ENCODE assay signal across 9 cellular contexts in the genomic region with DNA sequence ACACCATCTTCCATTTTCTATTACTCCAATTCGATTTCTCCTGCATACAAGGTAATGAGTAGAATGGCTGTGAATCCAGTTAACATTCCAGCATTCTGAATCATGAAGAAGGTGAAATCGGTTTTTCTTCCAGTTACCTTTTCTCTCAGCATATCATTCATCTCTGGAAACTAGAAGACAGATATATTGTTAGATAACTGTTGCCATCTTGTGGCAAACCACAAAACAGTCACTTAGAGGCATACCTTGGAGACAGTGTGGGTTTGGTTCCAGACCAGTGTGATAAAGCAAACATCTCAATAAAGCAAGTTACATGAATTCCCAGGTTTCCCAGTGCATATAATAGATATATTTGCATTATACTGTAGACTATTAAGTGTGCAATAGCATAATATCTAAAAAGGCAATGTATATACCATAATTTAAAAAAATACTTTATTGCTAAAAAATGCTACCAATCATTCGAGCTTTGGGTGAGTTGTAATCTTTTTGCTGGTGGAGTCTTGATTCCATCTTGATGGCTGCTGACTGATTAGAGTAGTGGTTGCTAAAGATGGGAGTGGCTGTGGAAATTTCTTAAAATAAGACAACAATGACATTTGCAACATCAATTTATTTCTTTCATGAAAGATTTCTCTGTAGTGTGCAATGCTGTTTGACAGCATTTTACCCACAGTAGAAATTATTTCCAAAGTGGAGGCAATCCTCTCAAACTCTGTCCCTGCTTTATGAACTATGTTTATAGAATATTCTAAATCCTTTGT.
DNase-seq lines count a peak whose midpoint lies in the region; ATAC-seq and TF ChIP-seq lines count a peak whose summit lies in the region.
"Had no signal": no experiment of that assay in that cellular context is flagged by ENCODE, and none has a peak within 500 bp of the region (broad histone marks: within the 10 kb centered on the region; RNA-seq: fewer than 3 reads in every experiment).

No MANE protein-coding gene starts in this region.

- H3K4me3 Mint-ChIP-seq in osteocyte (ENCODE audit: unreplicated experiment) = no peak overlapping the region
- H3K4me3 Mint-ChIP-seq: IgD-negative memory B cell had no signal

- DNase-seq in A673 (ENCODE audit: low spot score) = peak; percentile 56
- DNase-seq in GM04503 (ENCODE audit: low read depth) = peak; percentile 1
- peak; percentile 59 for DNase-seq in Jurkat, Clone E6-1 (ENCODE audit: low read depth, low spot score)
- DNase-seq in Peyer's patch = no peak
- DNase-seq in epithelial cell of esophagus (ENCODE audit: low read depth) = peak; percentile 79
- DNase-seq in osteocyte (ENCODE audit: extremely low spot score, unreplicated experiment) = no peak

- peaks cover 36% of the 10 kb centered on the region for H3K27me3 Mint-ChIP-seq in osteocyte (ENCODE audit: unreplicated experiment)
- H3K27me3 Mint-ChIP-seq: IgD-negative memory B cell had no signal

- H3K9me3 ChIP-seq in A673 (ENCODE audit: low read depth, low read length, poor library complexity, severe bottlenecking) = no peaks in the 10 kb centered on the region
- no peaks in the 10 kb centered on the region for H3K9me3 ChIP-seq in Peyer's patch

- peak; percentile 64 for TF ChIP-seq CTCF in A673 (conservative IDR thresholded peaks at IDR 0.05; ENCODE audit: low read depth, low read length)
- TF ChIP-seq CTCF in Peyer's patch (IDR thresholded peaks at IDR 0.05) = peak in 4 of 6 experiments; percentile 36 to 50 (median 44)
- TF ChIP-seq CTCF in epithelial cell of esophagus (IDR thresholded peaks at IDR 0.05; ENCODE audit: insufficient read depth, low read depth, low read length, missing control alignments) = peak; percentile 71
- peak; percentile 82 for TF ChIP-seq CTCF in osteocyte (IDR thresholded peaks at IDR 0.05)

- H3K36me3 ChIP-seq in A673 (ENCODE audit: insufficient read depth, low read length, poor library complexity, severe bottlenecking) (no peaks in the 10 kb centered on the region), Peyer's patch (no peaks in the 10 kb centered on the region)

- no peaks in the 10 kb centered on the region for H3K9me3 Mint-ChIP-seq in osteocyte (ENCODE audit: unreplicated experiment)
- H3K9me3 Mint-ChIP-seq: IgD-negative memory B cell had no signal

- H3K27ac ChIP-seq in A673 (ENCODE audit: low read depth, low read length, poor library complexity, severe bottlenecking) (no peak overlapping the region), Peyer's patch (no peak overlapping the region)

- peaks cover 1% of the 10 kb centered on the region for H3K4me1 Mint-ChIP-seq in osteocyte (ENCODE audit: unreplicated experiment)

- ATAC-seq in GM21825 (IDR thresholded peaks at IDR 0.05; ENCODE audit: unreplicated experiment) (peak; percentile 91), HG03135 (IDR thresholded peaks at IDR 0.05; ENCODE audit: unreplicated experiment) (no peak)

- BruUV-seq in A673 (replicated peaks; lab: Mats Ljungman, UMichigan) = no TSS peak

- intact Hi-C loops in A673 (cut with micrococcal nuclease; ENCODE audit: unreplicated experiment) = loop anchor here (5.0 to 10.0 kb wide), 3 partner anchors 528 to 1841 kb away; no protein-coding TSS in a partner anchor

- no peaks in the 10 kb centered on the region for H3K36me3 Mint-ChIP-seq in osteocyte (ENCODE audit: unreplicated experiment)
- H3K36me3 Mint-ChIP-seq: IgD-negative memory B cell had no signal

- H3K4me1 ChIP-seq in A673 (ENCODE audit: insufficient read depth, low read length, poor library complexity, severe bottlenecking) (no peaks in the 10 kb centered on the region), Peyer's patch (no peaks in the 10 kb centered on the region)

- POLR2A ChIA-PET in A673 (lab: Charles Lee; ENCODE audit: low non-redundant PET) = no interaction called here

- H3K27me3 ChIP-seq in A673 (replicated peaks; ENCODE audit: insufficient read depth, low read depth, low read length, poor library complexity) = no peaks in the 10 kb centered on the region
- H3K27me3 ChIP-seq in Peyer's patch = no peaks in the 10 kb centered on the region

- H3K27ac Mint-ChIP-seq in osteocyte (ENCODE audit: unreplicated experiment) = no peak overlapping the region
- H3K27ac Mint-ChIP-seq: IgD-negative memory B cell had no signal

- CTCF ChIA-PET in A673 (lab: Charles Lee) = interaction anchor here (0.6 kb wide), 1 partner anchor 1094 kb away, joined by 3 read pairs; no protein-coding TSS in a partner anchor

- H3K4me3 ChIP-seq in A673 (ENCODE audit: low read depth, low read length, poor library complexity, severe bottlenecking) (no peak overlapping the region), Peyer's patch (no peak overlapping the region), epithelial cell of esophagus (ENCODE audit: low read length) (no peak overlapping the region)
- H3K4me3 ChIP-seq in Jurkat, Clone E6-1 (ENCODE audit: low read length) = no peak overlapping the region

- TF ChIP-seq POLR2A in Peyer's patch (IDR thresholded peaks at IDR 0.05) = no peak

Comparison
In these comparisons a context has a peak if more than half of its experiments do, and no peak if none do; other contexts are left out.
1. DNase-seq: peak in A673 (single experiment), GM04503 (single experiment), Jurkat, Clone E6-1 (single experiment) and epithelial cell of esophagus (single experiment); none in Peyer's patch (0 of 3) and osteocyte (single experiment).
2. Peak in every context shown above with its lines, with median percentiles within 50 percentile points of each other: CTCF ChIP-seq.